In genomic region chr19:45125975-45126493, GRCh38 we compare ENCODE assay signal across 2 cellular contexts.
TF ChIP-seq lines count a peak whose summit lies in the region.

No MANE protein-coding gene starts in this region.

TF ChIP-seq in GM12891, 5 proteins besides CTCF, POLR2A, EP300 and RAD21:
- TF ChIP-seq PAX5 (IDR thresholded peaks at IDR 0.05; ENCODE audit: insufficient read depth, low read length, severe bottlenecking): no peak
- no peak for TF ChIP-seq POLR2AphosphoS5 (IDR thresholded peaks at IDR 0.05; ENCODE audit: low read depth, low read length)
- no peak for TF ChIP-seq SPI1 (IDR thresholded peaks at IDR 0.05; ENCODE audit: low read depth, low read length)
- TF ChIP-seq TAF1 (IDR thresholded peaks at IDR 0.05; ENCODE audit: low read depth, low read length): no peak
- TF ChIP-seq POU2F2 (IDR thresholded peaks at IDR 0.05; ENCODE audit: low read depth, low read length): no peak

TF ChIP-seq in H1, 55 proteins besides CTCF, POLR2A, EP300 and RAD21:
- TF ChIP-seq YY1 (IDR thresholded peaks at IDR 0.05; ENCODE audit: low read depth, low read length) (no peak), GABPA (IDR thresholded peaks at IDR 0.05; ENCODE audit: borderline replicate concordance, insufficient read depth, low read length) (peak; percentile 78; the same call in 1 of the 2 replicates), ATF2 (IDR thresholded peaks at IDR 0.05; ENCODE audit: low read length) (no peak), EGR1 (IDR thresholded peaks at IDR 0.05; ENCODE audit: borderline replicate concordance, low read depth, low read length) (no peak), SUZ12 (IDR thresholded peaks at IDR 0.05; ENCODE audit: low read length) (no peak), ATF3 (IDR thresholded peaks at IDR 0.05; ENCODE audit: insufficient read depth, low read depth, low read length) (no peak), TBP (IDR thresholded peaks at IDR 0.05; ENCODE audit: low read depth, low read length) (no peak), TAF7 (optimal IDR thresholded peaks at IDR 0.05; ENCODE audit: borderline replicate concordance, low read depth, low read length) (no peak), JUND (IDR thresholded peaks at IDR 0.05; ENCODE audit: low read length) (0 out of 2 replicates have a peak, but pooled peaks have one; percentile 7), CEBPB (IDR thresholded peaks at IDR 0.05; ENCODE audit: low read depth, low read length) (no peak), CHD1 (IDR thresholded peaks at IDR 0.05; ENCODE audit: low read depth, low read length) (no peak), SP1 (IDR thresholded peaks at IDR 0.05; ENCODE audit: low read depth, low read length) (no peak), MAFK (IDR thresholded peaks at IDR 0.05; ENCODE audit: low read depth, low read length) (no peak), CTBP2 (IDR thresholded peaks at IDR 0.05; ENCODE audit: borderline replicate concordance, insufficient read depth, insufficient read length, low read length) (no peak), RXRA (IDR thresholded peaks at IDR 0.05; ENCODE audit: insufficient read depth, low read depth, low read length) (no peak), SIRT6 (IDR thresholded peaks at IDR 0.05; ENCODE audit: low read length) (no peak), HDAC6 (IDR thresholded peaks at IDR 0.05; ENCODE audit: low read depth, low read length) (no peak), CREB1 (IDR thresholded peaks at IDR 0.05) (peak; percentile 44; the same call in 1 of the 2 replicates), BACH1 (IDR thresholded peaks at IDR 0.05; ENCODE audit: low read length) (no peak), KDM5A (IDR thresholded peaks at IDR 0.05; ENCODE audit: low read length) (no peak), NANOG (IDR thresholded peaks at IDR 0.05; ENCODE audit: insufficient read depth, low read depth, low read length, poor library complexity, severe bottlenecking) (no peak), CBX8 (IDR thresholded peaks at IDR 0.05; ENCODE audit: borderline replicate concordance, low read depth, low read length) (no peak), TCF12 (IDR thresholded peaks at IDR 0.05; ENCODE audit: low read depth, low read length) (no peak), RBBP5 (IDR thresholded peaks at IDR 0.05; ENCODE audit: borderline replicate concordance, low read depth, low read length) (no peak), SIX5 (IDR thresholded peaks at IDR 0.05; ENCODE audit: low read depth, low read length) (no peak), SP2 (IDR thresholded peaks at IDR 0.05; ENCODE audit: low read length) (no peak), SRF (IDR thresholded peaks at IDR 0.05; ENCODE audit: low read depth, low read length) (no peak), SIN3A (conservative IDR thresholded peaks at IDR 0.05 in 1 of 2, IDR thresholded peaks at IDR 0.05 in 1 of 2; ENCODE audit: low read depth in 1 of 2, low read length in 2 of 2) (0 out of 4 replicates have a peak, but pooled peaks of 1 of the 2 experiments have one; percentile 58), USF2 (IDR thresholded peaks at IDR 0.05; ENCODE audit: low read length) (no peak), RFX5 (IDR thresholded peaks at IDR 0.05; ENCODE audit: borderline replicate concordance, low read depth, low read length) (no peak), SP4 (IDR thresholded peaks at IDR 0.05; ENCODE audit: low read length) (no peak)
- TF ChIP-seq, protein P1, sequence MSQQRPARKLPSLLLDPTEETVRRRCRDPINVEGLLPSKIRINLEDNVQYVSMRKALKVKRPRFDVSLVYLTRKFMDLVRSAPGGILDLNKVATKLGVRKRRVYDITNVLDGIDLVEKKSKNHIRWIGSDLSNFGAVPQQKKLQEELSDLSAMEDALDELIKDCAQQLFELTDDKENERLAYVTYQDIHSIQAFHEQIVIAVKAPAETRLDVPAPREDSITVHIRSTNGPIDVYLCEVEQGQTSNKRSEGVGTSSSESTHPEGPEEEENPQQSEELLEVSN (IDR thresholded peaks at IDR 0.05): no peak
- TF ChIP-seq, protein P2, sequence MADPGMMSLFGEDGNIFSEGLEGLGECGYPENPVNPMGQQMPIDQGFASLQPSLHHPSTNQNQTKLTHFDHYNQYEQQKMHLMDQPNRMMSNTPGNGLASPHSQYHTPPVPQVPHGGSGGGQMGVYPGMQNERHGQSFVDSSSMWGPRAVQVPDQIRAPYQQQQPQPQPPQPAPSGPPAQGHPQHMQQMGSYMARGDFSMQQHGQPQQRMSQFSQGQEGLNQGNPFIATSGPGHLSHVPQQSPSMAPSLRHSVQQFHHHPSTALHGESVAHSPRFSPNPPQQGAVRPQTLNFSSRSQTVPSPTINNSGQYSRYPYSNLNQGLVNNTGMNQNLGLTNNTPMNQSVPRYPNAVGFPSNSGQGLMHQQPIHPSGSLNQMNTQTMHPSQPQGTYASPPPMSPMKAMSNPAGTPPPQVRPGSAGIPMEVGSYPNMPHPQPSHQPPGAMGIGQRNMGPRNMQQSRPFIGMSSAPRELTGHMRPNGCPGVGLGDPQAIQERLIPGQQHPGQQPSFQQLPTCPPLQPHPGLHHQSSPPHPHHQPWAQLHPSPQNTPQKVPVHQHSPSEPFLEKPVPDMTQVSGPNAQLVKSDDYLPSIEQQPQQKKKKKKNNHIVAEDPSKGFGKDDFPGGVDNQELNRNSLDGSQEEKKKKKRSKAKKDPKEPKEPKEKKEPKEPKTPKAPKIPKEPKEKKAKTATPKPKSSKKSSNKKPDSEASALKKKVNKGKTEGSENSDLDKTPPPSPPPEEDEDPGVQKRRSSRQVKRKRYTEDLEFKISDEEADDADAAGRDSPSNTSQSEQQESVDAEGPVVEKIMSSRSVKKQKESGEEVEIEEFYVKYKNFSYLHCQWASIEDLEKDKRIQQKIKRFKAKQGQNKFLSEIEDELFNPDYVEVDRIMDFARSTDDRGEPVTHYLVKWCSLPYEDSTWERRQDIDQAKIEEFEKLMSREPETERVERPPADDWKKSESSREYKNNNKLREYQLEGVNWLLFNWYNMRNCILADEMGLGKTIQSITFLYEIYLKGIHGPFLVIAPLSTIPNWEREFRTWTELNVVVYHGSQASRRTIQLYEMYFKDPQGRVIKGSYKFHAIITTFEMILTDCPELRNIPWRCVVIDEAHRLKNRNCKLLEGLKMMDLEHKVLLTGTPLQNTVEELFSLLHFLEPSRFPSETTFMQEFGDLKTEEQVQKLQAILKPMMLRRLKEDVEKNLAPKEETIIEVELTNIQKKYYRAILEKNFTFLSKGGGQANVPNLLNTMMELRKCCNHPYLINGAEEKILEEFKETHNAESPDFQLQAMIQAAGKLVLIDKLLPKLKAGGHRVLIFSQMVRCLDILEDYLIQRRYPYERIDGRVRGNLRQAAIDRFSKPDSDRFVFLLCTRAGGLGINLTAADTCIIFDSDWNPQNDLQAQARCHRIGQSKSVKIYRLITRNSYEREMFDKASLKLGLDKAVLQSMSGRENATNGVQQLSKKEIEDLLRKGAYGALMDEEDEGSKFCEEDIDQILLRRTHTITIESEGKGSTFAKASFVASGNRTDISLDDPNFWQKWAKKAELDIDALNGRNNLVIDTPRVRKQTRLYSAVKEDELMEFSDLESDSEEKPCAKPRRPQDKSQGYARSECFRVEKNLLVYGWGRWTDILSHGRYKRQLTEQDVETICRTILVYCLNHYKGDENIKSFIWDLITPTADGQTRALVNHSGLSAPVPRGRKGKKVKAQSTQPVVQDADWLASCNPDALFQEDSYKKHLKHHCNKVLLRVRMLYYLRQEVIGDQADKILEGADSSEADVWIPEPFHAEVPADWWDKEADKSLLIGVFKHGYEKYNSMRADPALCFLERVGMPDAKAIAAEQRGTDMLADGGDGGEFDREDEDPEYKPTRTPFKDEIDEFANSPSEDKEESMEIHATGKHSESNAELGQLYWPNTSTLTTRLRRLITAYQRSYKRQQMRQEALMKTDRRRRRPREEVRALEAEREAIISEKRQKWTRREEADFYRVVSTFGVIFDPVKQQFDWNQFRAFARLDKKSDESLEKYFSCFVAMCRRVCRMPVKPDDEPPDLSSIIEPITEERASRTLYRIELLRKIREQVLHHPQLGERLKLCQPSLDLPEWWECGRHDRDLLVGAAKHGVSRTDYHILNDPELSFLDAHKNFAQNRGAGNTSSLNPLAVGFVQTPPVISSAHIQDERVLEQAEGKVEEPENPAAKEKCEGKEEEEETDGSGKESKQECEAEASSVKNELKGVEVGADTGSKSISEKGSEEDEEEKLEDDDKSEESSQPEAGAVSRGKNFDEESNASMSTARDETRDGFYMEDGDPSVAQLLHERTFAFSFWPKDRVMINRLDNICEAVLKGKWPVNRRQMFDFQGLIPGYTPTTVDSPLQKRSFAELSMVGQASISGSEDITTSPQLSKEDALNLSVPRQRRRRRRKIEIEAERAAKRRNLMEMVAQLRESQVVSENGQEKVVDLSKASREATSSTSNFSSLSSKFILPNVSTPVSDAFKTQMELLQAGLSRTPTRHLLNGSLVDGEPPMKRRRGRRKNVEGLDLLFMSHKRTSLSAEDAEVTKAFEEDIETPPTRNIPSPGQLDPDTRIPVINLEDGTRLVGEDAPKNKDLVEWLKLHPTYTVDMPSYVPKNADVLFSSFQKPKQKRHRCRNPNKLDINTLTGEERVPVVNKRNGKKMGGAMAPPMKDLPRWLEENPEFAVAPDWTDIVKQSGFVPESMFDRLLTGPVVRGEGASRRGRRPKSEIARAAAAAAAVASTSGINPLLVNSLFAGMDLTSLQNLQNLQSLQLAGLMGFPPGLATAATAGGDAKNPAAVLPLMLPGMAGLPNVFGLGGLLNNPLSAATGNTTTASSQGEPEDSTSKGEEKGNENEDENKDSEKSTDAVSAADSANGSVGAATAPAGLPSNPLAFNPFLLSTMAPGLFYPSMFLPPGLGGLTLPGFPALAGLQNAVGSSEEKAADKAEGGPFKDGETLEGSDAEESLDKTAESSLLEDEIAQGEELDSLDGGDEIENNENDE (IDR thresholded peaks at IDR 0.05; ENCODE audit: insufficient replicate concordance, low read length): no peak
- TF ChIP-seq, protein P3, sequence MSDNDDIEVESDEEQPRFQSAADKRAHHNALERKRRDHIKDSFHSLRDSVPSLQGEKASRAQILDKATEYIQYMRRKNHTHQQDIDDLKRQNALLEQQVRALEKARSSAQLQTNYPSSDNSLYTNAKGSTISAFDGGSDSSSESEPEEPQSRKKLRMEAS (IDR thresholded peaks at IDR 0.05): peak; percentile 78
